ENCODE assay signal across 1 cellular context in the genomic region with DNA sequence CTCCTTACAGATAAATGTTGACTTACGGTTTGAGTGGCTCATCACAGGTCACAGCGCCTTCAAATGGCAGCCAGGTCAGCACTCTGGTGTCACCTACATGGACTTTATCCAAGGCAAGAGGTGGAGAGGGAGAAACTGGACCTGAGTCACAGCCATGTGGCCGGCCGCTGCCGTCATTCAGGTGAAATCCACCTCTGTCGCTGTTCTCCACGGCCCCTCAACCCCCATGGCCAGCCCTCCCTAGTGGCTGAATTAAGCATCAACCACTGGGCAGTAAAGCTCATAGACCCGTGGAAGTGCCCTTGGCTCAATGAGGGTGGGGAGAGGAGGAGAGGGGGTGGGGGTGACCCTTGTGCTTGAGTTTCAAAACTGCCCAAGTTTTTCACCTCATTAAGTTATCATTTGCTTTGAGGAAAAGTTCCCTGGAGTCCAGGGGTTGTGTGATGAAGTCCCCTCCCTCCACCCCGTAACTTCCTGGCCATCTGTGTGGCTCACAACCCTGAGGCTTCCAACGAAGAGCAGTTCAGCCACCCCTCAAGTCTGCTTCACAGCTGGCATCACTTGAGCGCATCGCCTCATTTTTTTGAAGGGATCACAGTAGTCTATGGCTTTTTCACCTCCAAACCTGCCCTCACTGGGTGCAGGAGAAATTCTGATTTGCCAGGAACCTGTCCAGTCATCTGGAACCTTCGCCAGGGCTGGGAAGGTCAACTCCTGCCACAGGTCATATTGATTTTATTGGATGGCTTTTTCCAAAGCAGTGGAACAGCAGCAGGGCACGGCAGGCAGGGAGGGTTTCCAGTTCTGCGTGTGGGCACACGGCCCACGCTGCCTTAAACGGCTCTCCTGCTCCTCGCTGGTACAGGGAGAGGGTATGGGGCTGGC.
TF ChIP-seq lines count a peak whose summit lies in the region.

No MANE protein-coding gene starts in this region.

TF ChIP-seq in K562, 482 proteins besides CTCF, POLR2A, EP300 and RAD21:
- TF ChIP-seq XRCC3 (IDR thresholded peaks at IDR 0.05) = no peak
- TF ChIP-seq, protein P1, sequence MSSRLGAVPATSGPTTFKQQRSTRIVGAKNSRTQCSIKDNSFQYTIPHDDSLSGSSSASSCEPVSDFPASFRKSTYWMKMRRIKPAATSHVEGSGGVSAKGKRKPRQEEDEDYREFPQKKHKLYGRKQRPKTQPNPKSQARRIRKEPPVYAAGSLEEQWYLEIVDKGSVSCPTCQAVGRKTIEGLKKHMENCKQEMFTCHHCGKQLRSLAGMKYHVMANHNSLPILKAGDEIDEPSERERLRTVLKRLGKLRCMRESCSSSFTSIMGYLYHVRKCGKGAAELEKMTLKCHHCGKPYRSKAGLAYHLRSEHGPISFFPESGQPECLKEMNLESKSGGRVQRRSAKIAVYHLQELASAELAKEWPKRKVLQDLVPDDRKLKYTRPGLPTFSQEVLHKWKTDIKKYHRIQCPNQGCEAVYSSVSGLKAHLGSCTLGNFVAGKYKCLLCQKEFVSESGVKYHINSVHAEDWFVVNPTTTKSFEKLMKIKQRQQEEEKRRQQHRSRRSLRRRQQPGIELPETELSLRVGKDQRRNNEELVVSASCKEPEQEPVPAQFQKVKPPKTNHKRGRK (tag; IDR thresholded peaks at IDR 0.05) = no peak
- TF ChIP-seq, protein P2, sequence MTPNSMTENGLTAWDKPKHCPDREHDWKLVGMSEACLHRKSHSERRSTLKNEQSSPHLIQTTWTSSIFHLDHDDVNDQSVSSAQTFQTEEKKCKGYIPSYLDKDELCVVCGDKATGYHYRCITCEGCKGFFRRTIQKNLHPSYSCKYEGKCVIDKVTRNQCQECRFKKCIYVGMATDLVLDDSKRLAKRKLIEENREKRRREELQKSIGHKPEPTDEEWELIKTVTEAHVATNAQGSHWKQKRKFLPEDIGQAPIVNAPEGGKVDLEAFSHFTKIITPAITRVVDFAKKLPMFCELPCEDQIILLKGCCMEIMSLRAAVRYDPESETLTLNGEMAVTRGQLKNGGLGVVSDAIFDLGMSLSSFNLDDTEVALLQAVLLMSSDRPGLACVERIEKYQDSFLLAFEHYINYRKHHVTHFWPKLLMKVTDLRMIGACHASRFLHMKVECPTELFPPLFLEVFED (CRISPR knock-in tag; conservative IDR thresholded peaks at IDR 0.05) = no peak
